In the genomic region with DNA sequence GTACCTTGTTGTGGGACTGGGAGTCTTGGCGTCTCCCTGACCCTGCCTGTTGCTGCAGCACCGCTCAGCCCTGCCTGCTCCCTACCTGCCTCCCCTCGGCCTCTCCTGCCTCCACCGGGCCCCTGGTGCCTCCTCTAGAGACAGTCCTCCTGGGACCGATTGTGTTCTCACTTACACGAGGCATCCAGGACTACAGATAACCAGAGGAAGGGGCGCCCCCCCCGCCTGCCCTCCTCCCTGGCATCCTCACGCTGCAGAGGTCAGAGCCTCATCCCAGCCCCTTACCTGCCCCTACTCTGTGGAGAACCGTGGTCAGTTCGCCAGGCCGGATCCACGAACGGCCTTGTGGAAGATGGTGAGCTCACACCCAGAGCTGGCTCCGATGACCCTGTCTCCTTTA, we compare ENCODE assay signal across 24 cellular contexts. TPM values are rescaled to one million over a fixed set of nuclear protein-coding genes. Genes with fewer than 3 reads are reported as not detected.
DNase-seq lines count a peak whose midpoint lies in the region; ATAC-seq, FAIRE-seq and TF ChIP-seq lines count a peak whose summit lies in the region.
"Had no signal": no experiment of that assay in that cellular context is flagged by ENCODE, and none has a peak within 500 bp of the region (broad histone marks: within the 10 kb centered on the region; RNA-seq: fewer than 3 reads in every experiment).

No MANE protein-coding gene starts in this region.

- peaks cover 5% of the 10 kb centered on the region for H3K9me1 ChIP-seq in K562 (ENCODE audit: control insufficient read depth, insufficient read depth, low read length)

- POLR2A ChIA-PET in K562 (lab: Yijun Ruan, JAX), result interaction anchor here (0.6 to 1.1 kb wide), 3 partner anchors 12 to 15 kb away, joined by 3 read pairs; no protein-coding TSS in a partner anchor

- H2BK120ac ChIP-seq in trophoblast cell (ENCODE audit: insufficient read depth, low read length, poor library complexity), result no peak overlapping the region

- TF ChIP-seq POLR2A in K562 (conservative IDR thresholded peaks at IDR 0.05) (no peak), uterus (IDR thresholded peaks at IDR 0.05) (no peak)

- H3K9me3 ChIP-seq in K562 (replicated peaks; ENCODE audit: control insufficient read depth, insufficient read depth, low read depth, low read length) (no peaks in the 10 kb centered on the region), trophoblast cell (ENCODE audit: insufficient read depth, low read depth, low read length) (peaks cover 5% of the 10 kb centered on the region), uterus (no peaks in the 10 kb centered on the region)
- H3K9me3 ChIP-seq: A549; BE2C; BLaER1 treated with 17β-estradiol and CSF1 and Interleukin-3, amounts not matched to agents 10 nM and 100 nM had no signal

- no peak overlapping the region for H3K4ac ChIP-seq in trophoblast cell (ENCODE audit: low read depth, low read length)

- no peak overlapping the region for H4K91ac ChIP-seq in trophoblast cell (ENCODE audit: low read depth, low read length)

- H3K9ac ChIP-seq in K562 (ENCODE audit: insufficient read depth in 1 of 2, low read depth in 2 of 2, low read length in 2 of 2), result no peak overlapping the region
- no peak overlapping the region for H3K9ac ChIP-seq in trophoblast cell (ENCODE audit: low read length)
- H3K9ac ChIP-seq: BLaER1 treated with 17β-estradiol and CSF1 and Interleukin-3, amounts not matched to agents 10 nM and 100 nM had no signal

- ATAC-seq in Right ventricle myocardium inferior (peak; percentile 26), left ventricle myocardium superior (no peak), K562 (peak; percentile 31; the same call in 2 of the 3 replicates), GM19351 (IDR thresholded peaks at IDR 0.05; ENCODE audit: unreplicated experiment) (no peak)
- ATAC-seq: A549 had no signal

- no peak for TF ChIP-seq RAD21 in K562 (CRISPR knock-in tag; conservative IDR thresholded peaks at IDR 0.05 in 1 of 2, IDR thresholded peaks at IDR 0.05 in 1 of 2)

- no peak overlapping the region for H3K14ac ChIP-seq in trophoblast cell (ENCODE audit: low read length)

- H4K8ac ChIP-seq in trophoblast cell (ENCODE audit: low read depth, low read length), result no peak overlapping the region

- no peak overlapping the region for H3K27ac ChIP-seq in K562 (ENCODE audit: extremely low read depth, low read depth, low read length)
- no peak overlapping the region for H3K27ac ChIP-seq in trophoblast cell (ENCODE audit: low read depth, low read length)
- H3K27ac ChIP-seq in uterus, result no peak overlapping the region
- H3K27ac ChIP-seq: A549; BLaER1 treated with 17β-estradiol and CSF1 and Interleukin-3, amounts not matched to agents 10 nM and 100 nM had no signal

- H3K4me2 ChIP-seq in K562 (ENCODE audit: insufficient read depth, low read length), result no peak overlapping the region
- H3K4me2 ChIP-seq in trophoblast cell (ENCODE audit: low read length), result no peak overlapping the region
- H3K4me2 ChIP-seq: A549; BLaER1 treated with 17β-estradiol and CSF1 and Interleukin-3, amounts not matched to agents 10 nM and 100 nM had no signal

- H3K4me1 ChIP-seq in K562 (replicated peaks in 1 of 2; ENCODE audit: control insufficient read depth in 2 of 2, insufficient read depth in 2 of 2, low read length in 2 of 2), result peaks cover 0 to 4% of the 10 kb centered on the region in 2 experiments; a peak in 2 of 5 replicates
- peaks cover 0 to 2% of the 10 kb centered on the region in 2 experiments for H3K4me1 ChIP-seq in trophoblast cell (ENCODE audit: control insufficient read depth in 1 of 2, insufficient read depth in 2 of 2, low read length in 2 of 2)
- H3K4me1 ChIP-seq in uterus, result no peaks in the 10 kb centered on the region
- H3K4me1 ChIP-seq: BE2C had no signal

- H3K23ac ChIP-seq in trophoblast cell (ENCODE audit: low read length), result no peak overlapping the region

- no peak overlapping the region for H2BK5ac ChIP-seq in trophoblast cell (ENCODE audit: low read depth, low read length, poor library complexity)

- no peak overlapping the region for H2AFZ ChIP-seq in K562 (ENCODE audit: low read depth, low read length)
- H2AFZ ChIP-seq in trophoblast cell (ENCODE audit: insufficient read depth, low read length, poor library complexity), result no peak overlapping the region

- in situ Hi-C loops in K562 (cut with MboI), result no loop called here

- FAIRE-seq in K562 (lab: Jason Lieb, UNC), result no peak
- FAIRE-seq in D721Med (lab: Jason Lieb, UNC), result no peak
- FAIRE-seq: A549, GM12891, GM18507, H54 had no signal

- no TSS peak for BruUV-seq in K562 (replicated peaks; lab: Mats Ljungman, UMichigan)

- intact Hi-C loops in Right ventricle myocardium inferior (cut with DNase I) (no loop called here), left ventricle myocardium superior (cut with micrococcal nuclease) (no loop called here), K562 (cut with micrococcal nuclease) (no loop called here), uterus (cut with DNase I; ENCODE audit: low total_unique reads) (no loop called here)

- H4K20me1 ChIP-seq in K562 (replicated peaks; ENCODE audit: control insufficient read depth, insufficient read depth, low read length), result peaks cover 9% of the 10 kb centered on the region; the same call in 1 of the 2 replicates
- H4K20me1 ChIP-seq: BLaER1 treated with 17β-estradiol and CSF1 and Interleukin-3, amounts not matched to agents 10 nM and 100 nM had no signal

- H3K36me3 ChIP-seq in K562 (ENCODE audit: control insufficient read depth, insufficient read depth, low read length), result no peaks in the 10 kb centered on the region
- H3K36me3 ChIP-seq in trophoblast cell (ENCODE audit: control insufficient read depth in 1 of 2, insufficient read depth in 2 of 2, low read length in 2 of 2), result no peaks in the 10 kb centered on the region
- H3K36me3 ChIP-seq in uterus, result no peaks in the 10 kb centered on the region
- H3K36me3 ChIP-seq: BE2C; BLaER1 treated with 17β-estradiol and CSF1 and Interleukin-3, amounts not matched to agents 10 nM and 100 nM had no signal

- 6% methylated on average over 12 of the region's 15 CpGs for WGBS in K562 (ENCODE audit: insufficient coverage, low coverage, missing lambda C conversion rate)
- no CpG with 5 or more reads among the region's 15 CpGs for WGBS in trophoblast cell (ENCODE audit: extremely low coverage, insufficient coverage, insufficient read length)

- H2AK5ac ChIP-seq in trophoblast cell (ENCODE audit: low read length), result no peak overlapping the region

- H3K4me3 ChIP-seq in K562 (no peak overlapping the region), trophoblast cell (ENCODE audit: low read depth, low read length) (peak overlapping the region; percentile 47), uterus (no peak overlapping the region)
- H3K4me3 ChIP-seq: A549; BLaER1 treated with 17β-estradiol and CSF1 and Interleukin-3, amounts not matched to agents 10 nM and 100 nM had no signal

- H2BK12ac ChIP-seq in trophoblast cell (ENCODE audit: low read length), result no peak overlapping the region

- H3K18ac ChIP-seq in trophoblast cell (ENCODE audit: low read length), result no peak overlapping the region

- no peak overlapping the region for H4K12ac ChIP-seq in trophoblast cell (ENCODE audit: low read depth, low read length)

- H3K79me1 ChIP-seq in trophoblast cell (ENCODE audit: low read length), result no peaks in the 10 kb centered on the region

- no peak for TF ChIP-seq EP300 in K562 (IDR thresholded peaks at IDR 0.05; ENCODE audit: low read length)

- TF ChIP-seq CTCF in K562 (IDR thresholded peaks at IDR 0.05 in 2 of 3, conservative IDR thresholded peaks at IDR 0.05 in 1 of 3; ENCODE audit: insufficient read depth in 2 of 3, low read depth in 1 of 3, low read length in 3 of 3) (no peak), uterus (IDR thresholded peaks at IDR 0.05) (no peak), D721Med (IDR thresholded peaks at IDR 0.05; ENCODE audit: insufficient read depth, missing control alignments) (no peak)

- H3K79me2 ChIP-seq in K562 (ENCODE audit: control insufficient read depth, insufficient read depth, low read length) (no peaks in the 10 kb centered on the region), trophoblast cell (ENCODE audit: control insufficient read depth, insufficient read depth, low read length, poor library complexity) (no peaks in the 10 kb centered on the region)

- DNase-seq in Right ventricle myocardium inferior (ENCODE audit: missing footprints), result no peak
- no peak for DNase-seq in left ventricle myocardium superior
- no peak for DNase-seq in K562 (ENCODE audit: extremely low read depth in 1 of 4, low spot score in 3 of 4)
- DNase-seq in trophoblast cell, result no peak
- no peak for DNase-seq in uterus
- no peak for DNase-seq in D721Med (ENCODE audit: insufficient read length, low spot score)
- DNase-seq: 8988T; ACHN; AML-193; BE2C; CD4-positive, alpha-beta T cell; CD8-positive, alpha-beta memory T cell; DMS53; DMS79 treated with DMSO at 0.1 percent for 48 hours; GF-D8; GOT3; HCEC 1CT had no signal

- H3K27me3 ChIP-seq in K562 (ENCODE audit: control insufficient read depth in 2 of 2, insufficient read depth in 2 of 2, low read length in 2 of 2) (peaks cover 28 to 61% of the 10 kb centered on the region in 2 experiments; a peak in 4 of 5 replicates), trophoblast cell (ENCODE audit: insufficient read depth, low read length) (no peaks in the 10 kb centered on the region), uterus (no peaks in the 10 kb centered on the region)
- H3K27me3 ChIP-seq: BE2C; BLaER1 treated with 17β-estradiol and CSF1 and Interleukin-3, amounts not matched to agents 10 nM and 100 nM had no signal

- CTCF ChIA-PET in K562 (lab: Yijun Ruan, JAX; ENCODE audit: low intra/inter-chr PET ratio), result no interaction called here

RNA-seq across cellular contexts. Expression of gene MAPT, which starts 24.8 kb away (rescaled TPM):
- 39.3 TPM for total RNA-seq in Right ventricle myocardium inferior
- 42.2 TPM for total RNA-seq in left ventricle myocardium superior
- 2.1 and 2.2 TPM in 2 replicates for total RNA-seq in K562 (2011; cell fraction: chromatin; rRNA removed; ENCODE audit: low replicate concordance)
- total RNA-seq in K562 (2011; cell fraction: nucleolus; rRNA removed), result 0.92 and 1.2 TPM in 2 replicates
- total RNA-seq in K562 (2011; cell fraction: nucleoplasm; rRNA removed), result 1.1 and 1.5 TPM in 2 replicates
- total RNA-seq in K562 (2014; rRNA removed), result 0.45 and 0.54 TPM in 2 replicates
- total RNA-seq in K562 (2014; rRNA removed; fragmentation: Illumina TruSeq; extraction: Trizol), result 0.16 and 0.18 TPM in 2 replicates
- total RNA-seq in K562 (2015; rRNA removed; fragmentation: Illumina TruSeq; extraction: Trizol), result 0.29 and 0.49 TPM in 2 replicates
- 0.83 and 1.1 TPM in 2 replicates for total RNA-seq in K562 (2021)
- 0.31 and 0.36 TPM in 2 replicates for polyA plus RNA-seq in K562 (2011; rRNA removed)
- 0.15 and 0.31 TPM in 2 replicates for polyA plus RNA-seq in K562 (2011; cell fraction: cytosol; rRNA removed)
- polyA plus RNA-seq in K562 (2011; cell fraction: nucleus; rRNA removed), result 0.32 and 0.47 TPM in 2 replicates
- 1.9 and 4.6 TPM in 2 replicates for polyA plus RNA-seq in K562 (2012)
- polyA plus RNA-seq in K562 (2014; fragmentation: Illumina TruSeq; extraction: Trizol), result 0.58 and 1.1 TPM in 2 replicates
- under 1 TPM; 0.04 to 0.14 TPM for polyA plus RNA-seq in K562 (2014; fragmentation: Nextera tagmentation; extraction: Ambion mirVana)
- 0.45 and 0.90 TPM in 2 replicates for polyA plus RNA-seq in K562 (2014; rRNA removed)
- 0.35 and 0.42 TPM in 2 replicates for polyA minus RNA-seq in K562 (2011; rRNA and poly(A)+ RNA removed)
- 0.36 and 0.86 TPM in 2 replicates for polyA minus RNA-seq in K562 (2011; cell fraction: cytosol; rRNA and poly(A)+ RNA removed)
- 0.40 and 0.44 TPM in 2 replicates for polyA minus RNA-seq in K562 (2011; cell fraction: nucleus; rRNA and poly(A)+ RNA removed)
- polyA plus RNA-seq in trophoblast cell (2013), result 5.3 and 5.4 TPM in 2 replicates
- total RNA-seq in uterus, result 1 to 10 TPM in 2 of 4 donors, under 1 TPM in 1, not detected in 1; 0.26 to 4.1 (median 1.5) TPM
- polyA plus RNA-seq: CD14-positive monocyte had no signal

Comparison
In these comparisons a context has a peak if more than half of its experiments do, and no peak if none do; other contexts are left out.
1. ATAC-seq: peak in Right ventricle myocardium inferior (single experiment) and K562 (single experiment); none in left ventricle myocardium superior (single experiment) and GM19351 (single experiment).